Comparison of ENCODE assay signal across 8 cellular contexts in genomic region chr3:160756907-160757623, GRCh38.
DNase-seq lines count a peak whose midpoint lies in the region; ATAC-seq lines count a peak whose summit lies in the region.

No MANE protein-coding gene starts in this region.

- DNase-seq in activated gamma-delta T cell treated with Interleukin-2 at 50 U/mL for 16 hours (peak; percentile 4), activated gamma-delta T cell (lab: John Stamatoyannopoulos, UW) (no peak), iPS-NIHi7 (ENCODE audit: extremely low spot score) (peak; percentile 11), NCI-H446 treated with DMSO at 0.1 percent for 48 hours (lab: John Stamatoyannopoulos, UW) (no peak), MV-4-11 (lab: John Stamatoyannopoulos, UW) (no peak), GF-D8 (lab: John Stamatoyannopoulos, UW) (no peak)

- ATAC-seq in stimulated activated memory B cell treated with anti-CD40 and anti-IgM and Interleukin-4, amounts not matched to agents 10 μg/mL and 1 μg/mL and 100 μg/mL, for 72 hours: no peak

- no peaks in the 10 kb centered on the region for H3K36me3 Mint-ChIP-seq in activated naive CD4-positive, alpha-beta T cell treated with anti-CD3 and anti-CD28 coated beads, Interleukin-2, amount 50 U/mL, for 24 hours
- peaks cover 5% of the 10 kb centered on the region for H3K36me3 Mint-ChIP-seq in stimulated activated memory B cell treated with anti-CD40 and anti-IgM and Interleukin-4, amounts not matched to agents 10 μg/mL and 1 μg/mL and 100 μg/mL, for 72 hours

- H3K27ac Mint-ChIP-seq in activated naive CD4-positive, alpha-beta T cell treated with anti-CD3 and anti-CD28 coated beads, Interleukin-2, amount 50 U/mL, for 24 hours: no peak overlapping the region
- H3K27ac Mint-ChIP-seq in stimulated activated memory B cell treated with anti-CD40 and anti-IgM and Interleukin-4, amounts not matched to agents 10 μg/mL and 1 μg/mL and 100 μg/mL, for 72 hours: peak overlapping the region; percentile 92

- peak overlapping the region; percentile 88 for H3K4me3 Mint-ChIP-seq in activated naive CD4-positive, alpha-beta T cell treated with anti-CD3 and anti-CD28 coated beads, Interleukin-2, amount 50 U/mL, for 24 hours
- peak overlapping the region; percentile 94 for H3K4me3 Mint-ChIP-seq in stimulated activated memory B cell treated with anti-CD40 and anti-IgM and Interleukin-4, amounts not matched to agents 10 μg/mL and 1 μg/mL and 100 μg/mL, for 72 hours

- H3K27me3 Mint-ChIP-seq in activated naive CD4-positive, alpha-beta T cell treated with anti-CD3 and anti-CD28 coated beads, Interleukin-2, amount 50 U/mL, for 24 hours: peaks cover 7% of the 10 kb centered on the region
- H3K27me3 Mint-ChIP-seq in stimulated activated memory B cell treated with anti-CD40 and anti-IgM and Interleukin-4, amounts not matched to agents 10 μg/mL and 1 μg/mL and 100 μg/mL, for 72 hours: peaks cover 15% of the 10 kb centered on the region

- peaks cover 30% of the 10 kb centered on the region for H3K4me1 Mint-ChIP-seq in activated naive CD4-positive, alpha-beta T cell treated with anti-CD3 and anti-CD28 coated beads, Interleukin-2, amount 50 U/mL, for 24 hours
- H3K4me1 Mint-ChIP-seq in stimulated activated memory B cell treated with anti-CD40 and anti-IgM and Interleukin-4, amounts not matched to agents 10 μg/mL and 1 μg/mL and 100 μg/mL, for 72 hours: peaks cover 45% of the 10 kb centered on the region

- no peaks in the 10 kb centered on the region for H3K9me3 Mint-ChIP-seq in activated naive CD4-positive, alpha-beta T cell treated with anti-CD3 and anti-CD28 coated beads, Interleukin-2, amount 50 U/mL, for 24 hours
- no peaks in the 10 kb centered on the region for H3K9me3 Mint-ChIP-seq in stimulated activated memory B cell treated with anti-CD40 and anti-IgM and Interleukin-4, amounts not matched to agents 10 μg/mL and 1 μg/mL and 100 μg/mL, for 72 hours

Comparison
In these comparisons a context has a peak if more than half of its experiments do, and no peak if none do; other contexts are left out.
1. DNase-seq: peak in activated gamma-delta T cell treated with Interleukin-2 at 50 U/mL for 16 hours (single experiment) and iPS-NIHi7 (single experiment); none in activated gamma-delta T cell (single experiment), NCI-H446 treated with DMSO at 0.1 percent for 48 hours (single experiment), MV-4-11 (single experiment) and GF-D8 (single experiment).